In genomic region chr3:138081371-138082084, GRCh38 we compare ENCODE assay signal across 14 cellular contexts. TPM values are rescaled to one million over a fixed set of nuclear protein-coding genes. Genes with fewer than 3 reads are reported as not detected.
A peak's percentile ranks its signal among the peaks of the same experiment; 100 is the strongest.
DNase-seq lines count a peak whose midpoint lies in the region; ATAC-seq and TF ChIP-seq lines count a peak whose summit lies in the region.
"Had no signal": no experiment of that assay in that cellular context is flagged by ENCODE, and none has a peak within 500 bp of the region (broad histone marks: within the 10 kb centered on the region; RNA-seq: fewer than 3 reads in every experiment).

No MANE protein-coding gene starts in this region.

- H3K36me3 Mint-ChIP-seq in activated T-cell treated with anti-CD3 and anti-CD28 coated beads, Interleukin-2, amount 50 U/mL, for 72 hours (ENCODE audit: insufficient read depth in 2 of 2) = peaks cover 0 to 2% of the 10 kb centered on the region in 2 donors

- no peak for ATAC-seq in activated T-cell treated with anti-CD3 and anti-CD28 coated beads, Interleukin-2, amount 50 U/mL, for 72 hours (replicated peaks in 1 of 2)
- peak; percentile 68 for ATAC-seq in left ventricle myocardium superior
- ATAC-seq in GM21381 (IDR thresholded peaks at IDR 0.05; ENCODE audit: unreplicated experiment) = no peak
- ATAC-seq: left lobe of liver had no signal

- H3K9me3 Mint-ChIP-seq in activated T-cell treated with anti-CD3 and anti-CD28 coated beads, Interleukin-2, amount 50 U/mL, for 72 hours = no peaks in the 10 kb centered on the region

- H3K4me3 Mint-ChIP-seq in activated T-cell treated with anti-CD3 and anti-CD28 coated beads, Interleukin-2, amount 50 U/mL, for 72 hours = peak overlapping the region; percentile 63 to 80

- intact Hi-C loops in left ventricle myocardium superior (cut with micrococcal nuclease) = no loop called here

- DNase-seq in activated T-cell treated with anti-CD3 and anti-CD28 coated beads, Interleukin-2, amount 50 U/mL, for 72 hours = no peak
- DNase-seq in activated T-cell treated with anti-CD3 and anti-CD28 coated beads for 4 hours (no peak), left ventricle myocardium superior (no peak), stromal cell of bone marrow (ENCODE audit: low read depth) (peak; percentile 25), SW 1271 (lab: John Stamatoyannopoulos, UW) (no peak)
- no peak for DNase-seq in stimulated activated CD4-positive, alpha-beta T cell treated with anti-CD3 and anti-CD28 coated beads, Interleukin-2, amount 100 ng/mL, for 48 hours
- DNase-seq: amniotic stem cell, erythroblast, NCI-H2107, RPMI8226 had no signal

- TF ChIP-seq CTCF in WI38 (IDR thresholded peaks at IDR 0.05; ENCODE audit: low read depth, low read length) = no peak

- H3K4me1 Mint-ChIP-seq in activated T-cell treated with anti-CD3 and anti-CD28 coated beads, Interleukin-2, amount 50 U/mL, for 72 hours (ENCODE audit: low read depth) = peaks cover 48% of the 10 kb centered on the region

- peak overlapping the region; percentile 26 for H3K4me3 ChIP-seq in WI38 (ENCODE audit: low read depth, low read length)
- H3K4me3 ChIP-seq: BLaER1 treated with 17β-estradiol and CSF1 and Interleukin-3, amounts not matched to agents 10 nM and 100 nM had no signal

- no peak overlapping the region for H3K27ac Mint-ChIP-seq in activated T-cell treated with anti-CD3 and anti-CD28 coated beads, Interleukin-2, amount 50 U/mL, for 72 hours

- H3K27me3 Mint-ChIP-seq in activated T-cell treated with anti-CD3 and anti-CD28 coated beads, Interleukin-2, amount 50 U/mL, for 72 hours (ENCODE audit: low read depth) = peaks cover 23% of the 10 kb centered on the region

RNA-seq across cellular contexts. Expression of gene DZIP1L, which starts 33.9 kb away (rescaled TPM):
- under 1 TPM; 0.23 to 0.46 TPM for total RNA-seq in activated T-cell treated with anti-CD3 and anti-CD28 coated beads, Interleukin-2, amount 50 U/mL, for 72 hours
- 5.7 TPM for total RNA-seq in left ventricle myocardium superior

RNA-seq across cellular contexts. Expression of gene A4GNT, which starts 50.7 kb away (rescaled TPM):
- total RNA-seq in activated T-cell treated with anti-CD3 and anti-CD28 coated beads, Interleukin-2, amount 50 U/mL, for 72 hours = not detected
- total RNA-seq in left ventricle myocardium superior = not detected
- total RNA-seq: left lobe of liver had no signal
